21 cellular contexts compared by ENCODE assay signal in the genomic region with DNA sequence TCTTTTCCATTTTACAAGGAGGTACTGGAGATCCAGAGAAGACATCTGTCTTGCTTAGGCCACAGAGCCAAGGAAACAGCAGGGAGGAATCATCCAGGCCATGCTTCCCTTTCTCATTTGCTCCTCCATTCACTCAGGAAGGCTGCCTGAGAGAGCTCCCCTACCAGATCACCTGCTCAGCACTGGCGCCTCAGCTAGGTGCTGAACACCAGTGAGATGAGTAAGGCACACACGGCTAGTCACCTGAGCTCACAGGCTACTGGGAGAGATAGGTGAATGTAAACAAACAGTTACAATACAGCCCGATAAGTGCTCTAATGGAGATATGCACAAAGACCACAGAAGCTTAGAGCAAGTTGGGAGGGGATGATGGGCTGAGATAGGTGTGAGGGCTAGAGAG.
DNase-seq lines count a peak whose midpoint lies in the region; ATAC-seq and TF ChIP-seq lines count a peak whose summit lies in the region.
"Had no signal": no experiment of that assay in that cellular context is flagged by ENCODE, and none has a peak within 500 bp of the region (broad histone marks: within the 10 kb centered on the region; RNA-seq: fewer than 3 reads in every experiment).

No MANE protein-coding gene starts in this region.

- H3K27me3 ChIP-seq in H7 (ENCODE audit: control insufficient read depth, insufficient read depth, low read length) (no peaks in the 10 kb centered on the region), iPS-20b (ENCODE audit: insufficient read depth, low read length) (no peaks in the 10 kb centered on the region), uterus (no peaks in the 10 kb centered on the region), right cardiac atrium (ENCODE audit: control insufficient read depth, insufficient read depth) (no peaks in the 10 kb centered on the region)
- H3K27me3 ChIP-seq: BE2C, SJSA1 had no signal

- no peaks in the 10 kb centered on the region for H3K9me3 ChIP-seq in iPS-20b (ENCODE audit: insufficient read depth, low read depth, low read length)
- H3K9me3 ChIP-seq in uterus: no peaks in the 10 kb centered on the region
- no peaks in the 10 kb centered on the region for H3K9me3 ChIP-seq in right cardiac atrium (ENCODE audit: control insufficient read depth, low read length)
- H3K9me3 ChIP-seq: A549, BE2C, SJSA1 had no signal

- H3K27ac ChIP-seq in iPS-20b (ENCODE audit: low read length) (no peak overlapping the region), uterus (no peak overlapping the region), right cardiac atrium (ENCODE audit: low read length) (no peak overlapping the region)
- H3K27ac ChIP-seq: A549, HL-60, SJSA1 had no signal

- H3K4me3 ChIP-seq in H7 (ENCODE audit: insufficient read depth, low read depth, low read length): no peak overlapping the region
- peak overlapping the region; percentile 33 for H3K4me3 ChIP-seq in iPS-20b (ENCODE audit: low read length)
- no peak overlapping the region for H3K4me3 ChIP-seq in uterus
- H3K4me3 ChIP-seq in right cardiac atrium (ENCODE audit: low read length): no peak overlapping the region
- H3K4me3 ChIP-seq: A549, SJSA1 had no signal

- no peak for TF ChIP-seq POLR2A in uterus (IDR thresholded peaks at IDR 0.05)

- peak; percentile 42 for DNase-seq in ELF-1 (ENCODE audit: low read depth, low spot score)
- peak; percentile 3 for DNase-seq in H7
- DNase-seq in cerebellar cortex (ENCODE audit: low spot score): peak; percentile 22
- no peak for DNase-seq in activated CD4-positive, CD25-positive, alpha-beta regulatory T cell treated with anti-CD3 and anti-CD28 coated beads, Interleukin-2, amount 50 U/mL, for 72 hours
- no peak for DNase-seq in NCI-H1694 treated with DMSO at 0.1 percent for 48 hours (lab: John Stamatoyannopoulos, UW)
- DNase-seq in uterus: no peak
- DNase-seq in right cardiac atrium: no peak
- DNase-seq: BE2C, GF-D8, HFFc6, KG1, NCI-H1092, NCI-H146, NCI-H2081, NCI-H446 treated with DMSO at 0.1 percent for 48 hours, NCI-H526 treated with DMSO at 0.1 percent for 48 hours, OCI-M1 had no signal

- WGBS in right cardiac atrium: 53% methylated on average over 3 of the region's 3 CpGs

- no peak for TF ChIP-seq CTCF in uterus (IDR thresholded peaks at IDR 0.05)

- H3K9ac ChIP-seq in iPS-20b (ENCODE audit: low read depth, low read length): 0 out of 2 replicates have a peak overlapping the region, but pooled peaks have one; percentile 21

- ATAC-seq in right cardiac atrium: no peak
- ATAC-seq: A549 had no signal

- H3K4me1 ChIP-seq in iPS-20b (ENCODE audit: insufficient read depth, low read length) (peaks cover 15% of the 10 kb centered on the region; the same call in 1 of the 2 replicates), uterus (no peaks in the 10 kb centered on the region), right cardiac atrium (ENCODE audit: control insufficient read depth, insufficient read depth, low read length) (no peaks in the 10 kb centered on the region)
- H3K4me1 ChIP-seq: A549, BE2C, SJSA1 had no signal

- intact Hi-C loops in uterus (cut with DNase I; ENCODE audit: low total_unique reads) (no loop called here), right cardiac atrium (cut with DNase I) (no loop called here)

- H3K36me3 ChIP-seq in H7 (replicated peaks; ENCODE audit: control insufficient read depth, insufficient read depth, low read length) (no peaks in the 10 kb centered on the region), iPS-20b (ENCODE audit: insufficient read depth, low read depth, low read length) (no peaks in the 10 kb centered on the region), uterus (no peaks in the 10 kb centered on the region)
- H3K36me3 ChIP-seq: BE2C, SJSA1 had no signal

Comparison
In these comparisons a context has a peak if more than half of its experiments do, and no peak if none do; other contexts are left out.
1. DNase-seq: peak in ELF-1 (single experiment), H7 (single experiment) and cerebellar cortex (single experiment); none in activated CD4-positive, CD25-positive, alpha-beta regulatory T cell treated with anti-CD3 and anti-CD28 coated beads, Interleukin-2, amount 50 U/mL, for 72 hours (single experiment), NCI-H1694 treated with DMSO at 0.1 percent for 48 hours (single experiment), uterus (0 of 2) and right cardiac atrium (0 of 3).